ENCODE assay signal across 10 cellular contexts in genomic region chr10:59885430-59886134, GRCh38. TPM values are rescaled to one million over a fixed set of nuclear protein-coding genes. Genes with fewer than 3 reads are reported as not detected.
DNase-seq lines count a peak whose midpoint lies in the region; ATAC-seq, FAIRE-seq and TF ChIP-seq lines count a peak whose summit lies in the region.
"Had no signal": no experiment of that assay in that cellular context is flagged by ENCODE, and none has a peak within 500 bp of the region (broad histone marks: within the 10 kb centered on the region; RNA-seq: fewer than 3 reads in every experiment).

No MANE protein-coding gene starts in this region.

- DNase-seq in GM18507 (ENCODE audit: extremely low spot score, insufficient read length, low read depth) (peak; percentile 60), germinal center (ENCODE audit: low spot score) (peak; percentile 81), GM23248 (no peak), 8988T (no peak), SW480 (ENCODE audit: low spot score) (no peak), RCC 7860 (ENCODE audit: low spot score) (no peak)

- H2AFZ ChIP-seq in KMS-11 (ENCODE audit: low read depth) (no peak overlapping the region), GM23248 (no peak overlapping the region)

- peaks cover 29% of the 10 kb centered on the region; the same call in 1 of the 2 replicates for H3K79me2 ChIP-seq in KMS-11 (ENCODE audit: insufficient read depth, low read depth)
- peaks cover 91% of the 10 kb centered on the region for H3K79me2 ChIP-seq in GM23248 (ENCODE audit: insufficient read depth)

- H3K4me1 ChIP-seq in KMS-11 (ENCODE audit: low read depth, poor library complexity, severe bottlenecking) (peaks cover 53% of the 10 kb centered on the region), GM23248 (ENCODE audit: insufficient read depth) (no peaks in the 10 kb centered on the region)

- no peak for TF ChIP-seq CTCF in KMS-11 (conservative IDR thresholded peaks at IDR 0.05; ENCODE audit: low read depth, low read length)

- peak; percentile 81 for ATAC-seq in GM21737 (IDR thresholded peaks at IDR 0.05; ENCODE audit: unreplicated experiment)

- H3K27ac ChIP-seq in KMS-11: no peak overlapping the region
- no peak overlapping the region for H3K27ac ChIP-seq in GM23248

- no peaks in the 10 kb centered on the region for H3K36me3 ChIP-seq in KMS-11 (ENCODE audit: insufficient read depth)
- no peaks in the 10 kb centered on the region for H3K36me3 ChIP-seq in GM23248 (ENCODE audit: low read depth)

- H3F3A ChIP-seq in GM23248 (ENCODE audit: insufficient read depth): no peaks in the 10 kb centered on the region

- H3K9ac ChIP-seq in KMS-11 (no peak overlapping the region), GM23248 (no peak overlapping the region)

- no peaks in the 10 kb centered on the region for H3K9me3 ChIP-seq in GM23248 (ENCODE audit: low read depth)

- H3K27me3 ChIP-seq in KMS-11 (ENCODE audit: insufficient read depth, low read depth) (no peaks in the 10 kb centered on the region), GM23248 (replicated peaks; ENCODE audit: insufficient read depth) (no peaks in the 10 kb centered on the region)

- 82 to 84% methylated on average over 7 to 8 of the region's 8 CpGs for WGBS in GM23248 (ENCODE audit: low coverage in 1 of 2, low lambda C conversion rate in 2 of 2, missing lambda C conversion rate in 2 of 2), 2 experiments

- no peaks in the 10 kb centered on the region for H3K9me2 ChIP-seq in GM23248 (ENCODE audit: insufficient read depth)

- peak overlapping the region; percentile 76 for H3K4me2 ChIP-seq in KMS-11
- no peak overlapping the region for H3K4me2 ChIP-seq in GM23248 (ENCODE audit: unreplicated experiment)

- in situ Hi-C loops in GM23248 (cut with MboI): no loop called here

- no peak overlapping the region for H3K4me3 ChIP-seq in KMS-11 (IDR thresholded peaks at IDR 0.05; ENCODE audit: insufficient read depth, low read depth, low read length)
- no peak overlapping the region for H3K4me3 ChIP-seq in GM23248

- peaks cover 12% of the 10 kb centered on the region for H4K20me1 ChIP-seq in KMS-11 (ENCODE audit: insufficient read depth)
- peaks cover 5% of the 10 kb centered on the region; the same call in 1 of the 2 replicates for H4K20me1 ChIP-seq in GM23248 (ENCODE audit: insufficient read depth)

- FAIRE-seq in GM18507 (lab: Jason Lieb, UNC): peak; percentile 99
- no peak for FAIRE-seq in RCC 7860 (lab: Jason Lieb, UNC)
- FAIRE-seq: H1, islet of Langerhans had no signal

RNA-seq across cellular contexts. Expression of gene CCDC6, which starts 20.8 kb away (rescaled TPM):
- total RNA-seq in GM23248 (2014; rRNA removed; shearing (Covaris generic)): 20.5 and 23.2 TPM in 2 replicates
- 19.1 and 19.4 TPM in 2 replicates for polyA plus RNA-seq in GM23248 (2016; fragmentation: Nextera tagmentation; extraction: Ambion mirVana)

Comparison
In these comparisons a context has a peak if more than half of its experiments do, and no peak if none do; other contexts are left out.
1. DNase-seq: peak in GM18507 (single experiment) and germinal center (single experiment); none in GM23248 (single experiment), 8988T (single experiment), SW480 (single experiment) and RCC 7860 (single experiment).